9 cellular contexts compared by ENCODE assay signal in the genomic region with DNA sequence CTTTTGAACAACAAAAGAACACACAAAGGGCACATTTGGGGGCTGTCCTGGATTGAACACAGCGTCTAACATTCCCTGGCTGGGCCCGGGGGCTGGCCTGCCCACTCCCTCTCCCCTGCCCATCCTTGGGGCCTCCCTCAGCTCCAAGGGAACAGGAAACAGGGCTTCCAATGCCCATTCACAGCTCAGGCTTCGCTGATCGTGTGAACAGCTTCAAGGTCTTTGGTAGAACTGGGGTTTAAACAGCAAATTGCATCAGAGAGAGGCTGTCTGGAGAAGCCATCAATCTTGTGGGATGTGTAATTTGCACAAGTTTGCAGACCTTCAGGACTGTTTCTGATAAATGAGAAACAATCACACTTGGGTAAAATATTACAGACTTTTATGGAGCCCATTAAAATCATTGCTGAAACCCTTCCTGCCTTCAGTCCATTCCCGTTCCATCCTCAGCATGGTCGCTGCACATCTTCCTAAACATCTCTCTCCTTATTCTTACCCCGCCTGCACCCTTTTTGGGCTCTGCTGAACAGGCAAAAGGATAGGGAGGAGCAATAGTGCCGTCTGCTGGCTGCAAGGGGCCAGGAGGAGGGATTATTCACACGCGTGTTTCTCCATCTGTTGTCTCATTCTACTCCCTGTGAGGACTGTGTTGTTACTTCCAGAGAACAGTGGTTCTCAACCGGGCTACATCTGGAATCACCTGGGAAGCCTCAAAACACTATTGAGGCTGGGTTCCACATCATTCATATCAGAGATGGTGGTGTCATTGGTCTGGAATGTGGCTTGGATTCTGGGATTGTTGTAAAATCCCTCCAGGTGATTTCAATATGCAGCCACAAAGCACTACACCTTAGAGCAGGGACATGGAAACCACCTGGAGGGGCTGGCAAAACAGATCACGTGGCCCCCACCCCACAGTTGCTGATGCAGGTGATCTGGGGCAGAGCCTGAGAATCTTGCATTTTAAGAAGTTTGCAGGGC.
DNase-seq lines count a peak whose midpoint lies in the region; ATAC-seq and TF ChIP-seq lines count a peak whose summit lies in the region.
"Had no signal": no experiment of that assay in that cellular context is flagged by ENCODE, and none has a peak within 500 bp of the region (broad histone marks: within the 10 kb centered on the region; RNA-seq: fewer than 3 reads in every experiment).

No MANE protein-coding gene starts in this region.

- peak; percentile 59 for TF ChIP-seq CTCF in epithelial cell of proximal tubule (conservative IDR thresholded peaks at IDR 0.05; ENCODE audit: low read depth, low read length)

- DNase-seq in NCI-H1436 (lab: John Stamatoyannopoulos, UW) (peak; percentile 31), NCI-H1436 treated with DMSO at 0.1 percent for 48 hours (lab: John Stamatoyannopoulos, UW) (no peak), NCI-H524 (lab: John Stamatoyannopoulos, UW) (peak; percentile 85 to 93), epithelial cell of proximal tubule (ENCODE audit: low read depth) (no peak), putamen (ENCODE audit: low spot score) (peak; percentile 12), NCI-H1048 (lab: John Stamatoyannopoulos, UW) (no peak), NCI-H748 (lab: John Stamatoyannopoulos, UW; ENCODE audit: unreplicated experiment) (no peak)
- DNase-seq: T-helper 2 cell had no signal

- no peak overlapping the region for H3K4me3 ChIP-seq in epithelial cell of proximal tubule (ENCODE audit: low read depth, low read length)

- no peak for ATAC-seq in GM21825 (IDR thresholded peaks at IDR 0.05; ENCODE audit: unreplicated experiment)

Comparison
In these comparisons a context has a peak if more than half of its experiments do, and no peak if none do; other contexts are left out.
1. DNase-seq: peak in NCI-H1436 (single experiment), NCI-H524 (2 of 2) and putamen (single experiment); none in NCI-H1436 treated with DMSO at 0.1 percent for 48 hours (single experiment), epithelial cell of proximal tubule (single experiment), NCI-H1048 (single experiment) and NCI-H748 (single experiment).